Comparison of ENCODE assay signal across 6 cellular contexts in genomic region chr17:44069974-44070454, GRCh38. TPM values are rescaled to one million over a fixed set of nuclear protein-coding genes. Genes with fewer than 3 reads are reported as not detected.
DNase-seq lines count a peak whose midpoint lies in the region; ATAC-seq and TF ChIP-seq lines count a peak whose summit lies in the region.

No MANE protein-coding gene starts in this region.

- H3K27me3 ChIP-seq in DND-41 (ENCODE audit: insufficient read depth, low read length, poor library complexity) = no peaks in the 10 kb centered on the region
- no peaks in the 10 kb centered on the region for H3K27me3 ChIP-seq in ectodermal cell (ENCODE audit: control insufficient read depth, insufficient read depth, low read length, poor library complexity, severe bottlenecking)

- H3K36me3 ChIP-seq in DND-41 (ENCODE audit: insufficient read depth, low read length) (peaks cover 20% of the 10 kb centered on the region), ectodermal cell (ENCODE audit: control insufficient read depth, insufficient read depth, low read length) (peaks cover 4% of the 10 kb centered on the region)

- H3K4me1 ChIP-seq in DND-41 (ENCODE audit: insufficient read depth, low read length) (peaks cover 46% of the 10 kb centered on the region), ectodermal cell (ENCODE audit: control insufficient read depth, insufficient read depth, low read length) (peaks cover 5% of the 10 kb centered on the region)

- H3K9ac ChIP-seq in DND-41 (ENCODE audit: low read depth, low read length) = peak overlapping the region; percentile 91

- peak overlapping the region; percentile 98 for H2AFZ ChIP-seq in DND-41 (ENCODE audit: low read depth, low read length)

- H3K9me3 ChIP-seq in DND-41 (ENCODE audit: insufficient read depth, low read length, severe bottlenecking) (no peaks in the 10 kb centered on the region), ectodermal cell (ENCODE audit: control insufficient read depth, low read length) (no peaks in the 10 kb centered on the region)

- ATAC-seq in DND-41 (ENCODE audit: insufficient read depth, low read depth) (no peak), GM18858 (IDR thresholded peaks at IDR 0.05; ENCODE audit: unreplicated experiment) (no peak)

- peak overlapping the region; percentile 95 for H3K27ac ChIP-seq in DND-41 (ENCODE audit: low read length)
- peak overlapping the region; percentile 86 for H3K27ac ChIP-seq in ectodermal cell (ENCODE audit: insufficient read depth, low read depth, low read length, poor library complexity, severe bottlenecking)

- peaks cover 12% of the 10 kb centered on the region; the same call in 1 of the 2 replicates for H4K20me1 ChIP-seq in DND-41 (ENCODE audit: insufficient read depth, low read length)

- H3K79me2 ChIP-seq in DND-41 (ENCODE audit: insufficient read depth, low read length) = peaks cover 57% of the 10 kb centered on the region

- TF ChIP-seq CTCF in DND-41 (IDR thresholded peaks at IDR 0.05; ENCODE audit: borderline replicate concordance, extremely low read depth, low read length, poor library complexity, severe bottlenecking) = no peak
- TF ChIP-seq CTCF in LNCaP clone FGC (IDR thresholded peaks at IDR 0.05; ENCODE audit: control insufficient read depth, extremely low read depth, insufficient read depth) = no peak

- DNase-seq in DND-41 (peak; percentile 40), LNCaP clone FGC (ENCODE audit: low read depth) (no peak), renal cortical epithelial cell (ENCODE audit: low read depth) (peak; percentile 14)
- DNase-seq in stimulated activated CD4-positive, alpha-beta T cell treated with anti-CD3 and anti-CD28 coated beads, Interleukin-4, amount 100 ng/mL, for 4 hours = no peak

- H3K4me3 ChIP-seq in DND-41 (ENCODE audit: low read depth in 1 of 2, low read length in 2 of 2) (peak overlapping the region; percentile 45 to 99; a peak in 3 of 4 replicates), LNCaP clone FGC (ENCODE audit: low read depth, low read length) (peak overlapping the region; percentile 68), ectodermal cell (ENCODE audit: insufficient read depth, low read depth, low read length) (peak overlapping the region; percentile 67)

- peak overlapping the region; percentile 90 for H3K4me2 ChIP-seq in DND-41 (ENCODE audit: insufficient read depth, low read length)

- WGBS in ectodermal cell, 2 experiments = 11 to 14% methylated on average over 5 to 7 of the region's 7 CpGs

RNA-seq across cellular contexts. Expression of gene G6PC3, which starts 0.5 kb away (rescaled TPM):
- polyA plus RNA-seq in ectodermal cell (2013, experiment 1 of 4) = 118 TPM
- polyA plus RNA-seq in ectodermal cell (2013, experiment 2 of 4) = 110 TPM
- 102 TPM for polyA plus RNA-seq in ectodermal cell (2013, experiment 3 of 4)
- polyA plus RNA-seq in ectodermal cell (2013, experiment 4 of 4) = 111 TPM
- total RNA-seq in renal cortical epithelial cell = 15.8 and 54.2 TPM in 2 replicates

RNA-seq across cellular contexts. Expression of gene LSM12, which starts 3.5 kb away (rescaled TPM):
- 76.3 TPM for polyA plus RNA-seq in ectodermal cell (2013, experiment 1 of 4)
- polyA plus RNA-seq in ectodermal cell (2013, experiment 2 of 4) = 74.7 TPM
- polyA plus RNA-seq in ectodermal cell (2013, experiment 3 of 4) = 56.0 TPM
- polyA plus RNA-seq in ectodermal cell (2013, experiment 4 of 4) = 60.3 TPM
- 30.3 and 42.2 TPM in 2 replicates for total RNA-seq in renal cortical epithelial cell

RNA-seq across cellular contexts. Expression of gene HDAC5, which starts 53.4 kb away (rescaled TPM):
- 68.9 TPM for polyA plus RNA-seq in ectodermal cell (2013, experiment 1 of 4)
- 81.9 TPM for polyA plus RNA-seq in ectodermal cell (2013, experiment 2 of 4)
- 71.9 TPM for polyA plus RNA-seq in ectodermal cell (2013, experiment 3 of 4)
- polyA plus RNA-seq in ectodermal cell (2013, experiment 4 of 4) = 81.7 TPM
- 10.9 and 22.7 TPM in 2 replicates for total RNA-seq in renal cortical epithelial cell

RNA-seq across cellular contexts. Expression of gene TMEM101, which starts 55.3 kb away (rescaled TPM):
- polyA plus RNA-seq in ectodermal cell (2013, experiment 1 of 4) = 35.4 TPM
- 40.2 TPM for polyA plus RNA-seq in ectodermal cell (2013, experiment 2 of 4)
- polyA plus RNA-seq in ectodermal cell (2013, experiment 3 of 4) = 32.5 TPM
- polyA plus RNA-seq in ectodermal cell (2013, experiment 4 of 4) = 39.3 TPM
- total RNA-seq in renal cortical epithelial cell = 43.8 and 71.2 TPM in 2 replicates

Comparison
In these comparisons a context has a peak if more than half of its experiments do, and no peak if none do; other contexts are left out.
1. DNase-seq: peak in DND-41 (single experiment) and renal cortical epithelial cell (single experiment); none in LNCaP clone FGC (single experiment) and stimulated activated CD4-positive, alpha-beta T cell treated with anti-CD3 and anti-CD28 coated beads, Interleukin-4, amount 100 ng/mL, for 4 hours (0 of 2).
2. Peak in every context shown above with its lines, with median percentiles within 50 percentile points of each other: H3K4me3 ChIP-seq.